18 cellular contexts compared by ENCODE assay signal in genomic region chr12:730550-730949, GRCh38. TPM values are rescaled to one million over a fixed set of nuclear protein-coding genes. Genes with fewer than 3 reads are reported as not detected.
DNase-seq lines count a peak whose midpoint lies in the region; ATAC-seq and TF ChIP-seq lines count a peak whose summit lies in the region.
"Had no signal": no experiment of that assay in that cellular context is flagged by ENCODE, and none has a peak within 500 bp of the region (broad histone marks: within the 10 kb centered on the region; RNA-seq: fewer than 3 reads in every experiment).

No MANE protein-coding gene starts in this region.

- H3K27ac ChIP-seq in HEK293 (ENCODE audit: extremely low read depth, low read depth, low read length) (no peak overlapping the region), dorsolateral prefrontal cortex (no peak overlapping the region)
- H3K27ac ChIP-seq: BLaER1 had no signal

- H3K4me3 Mint-ChIP-seq in activated naive CD8-positive, alpha-beta T cell = no peak overlapping the region
- no peak overlapping the region for H3K4me3 Mint-ChIP-seq in activated naive CD8-positive, alpha-beta T cell treated with anti-CD3 and anti-CD28 coated beads, Interleukin-2, amount 50 U/mL, for 24 hours
- H3K4me3 Mint-ChIP-seq in activated naive CD8-positive, alpha-beta T cell treated with anti-CD3 and anti-CD28 coated beads, Interleukin-2, amount 10 ng/mL, durations not matched to agents 7 days and 5 days = no peak overlapping the region
- H3K4me3 Mint-ChIP-seq in osteocyte (ENCODE audit: unreplicated experiment) = no peak overlapping the region

- H3K36me3 ChIP-seq in HEK293 (ENCODE audit: control insufficient read depth in 2 of 2, insufficient read depth in 1 of 2, low read length in 2 of 2) = no peaks in the 10 kb centered on the region
- H3K36me3 ChIP-seq: BLaER1 had no signal

- peak overlapping the region; percentile 74 for H3K27ac Mint-ChIP-seq in activated naive CD8-positive, alpha-beta T cell
- no peak overlapping the region for H3K27ac Mint-ChIP-seq in activated naive CD8-positive, alpha-beta T cell treated with anti-CD3 and anti-CD28 coated beads, Interleukin-2, amount 50 U/mL, for 24 hours
- peak overlapping the region; percentile 13 for H3K27ac Mint-ChIP-seq in activated naive CD8-positive, alpha-beta T cell treated with anti-CD3 and anti-CD28 coated beads, Interleukin-2, amount 10 ng/mL, durations not matched to agents 7 days and 5 days
- no peak overlapping the region for H3K27ac Mint-ChIP-seq in osteocyte (ENCODE audit: unreplicated experiment)

- intact Hi-C loops in dorsolateral prefrontal cortex (cut with DNase I) (no loop called here), lower leg skin (cut with DNase I; ENCODE audit: low total_unique reads) (no loop called here)

- no peaks in the 10 kb centered on the region for H3K9me3 ChIP-seq in HEK293 (ENCODE audit: control insufficient read depth, insufficient read depth, low read depth, low read length)

- CTCF ChIA-PET in HEK293 (lab: Yijun Ruan, JAX) = interaction anchor here (0.6 kb wide), 1 partner anchor 871 kb away, joined by 3 read pairs; no protein-coding TSS in a partner anchor

- 92 to 94% methylated on average over 9 of the region's 9 CpGs for WGBS in lower leg skin, 2 donors

- no peaks in the 10 kb centered on the region for H3K27me3 ChIP-seq in dorsolateral prefrontal cortex
- H3K27me3 ChIP-seq: BLaER1 had no signal

- no peak for DNase-seq in activated naive CD8-positive, alpha-beta T cell treated with anti-CD3 and anti-CD28 coated beads, Interleukin-2, amount 50 U/mL, for 24 hours
- no peak for DNase-seq in activated naive CD8-positive, alpha-beta T cell treated with anti-CD3 and anti-CD28 coated beads, Interleukin-2, amount 10 ng/mL, durations not matched to agents 7 days and 5 days
- DNase-seq in osteocyte (ENCODE audit: extremely low spot score, unreplicated experiment) (peak; percentile 46), dorsolateral prefrontal cortex (no peak), lower leg skin (ENCODE audit: low spot score in 2 of 2) (no peak)
- DNase-seq: EL, GF-D8, IMR-90, Karpas-422, NCI-H1417 treated with DMSO at 0.1 percent for 48 hours, NCI-H187, NCI-H2107, NCI-H446 treated with DMSO at 0.1 percent for 48 hours, NCI-H526 treated with DMSO at 0.1 percent for 48 hours had no signal

- TF ChIP-seq POLR2A in lower leg skin (IDR thresholded peaks at IDR 0.05) = no peak

- no peaks in the 10 kb centered on the region for H3K36me3 Mint-ChIP-seq in activated naive CD8-positive, alpha-beta T cell
- peaks cover 4% of the 10 kb centered on the region for H3K36me3 Mint-ChIP-seq in activated naive CD8-positive, alpha-beta T cell treated with anti-CD3 and anti-CD28 coated beads, Interleukin-2, amount 50 U/mL, for 24 hours (ENCODE audit: low read depth)
- peaks cover 26% of the 10 kb centered on the region for H3K36me3 Mint-ChIP-seq in activated naive CD8-positive, alpha-beta T cell treated with anti-CD3 and anti-CD28 coated beads, Interleukin-2, amount 10 ng/mL, durations not matched to agents 7 days and 5 days
- no peaks in the 10 kb centered on the region for H3K36me3 Mint-ChIP-seq in osteocyte (ENCODE audit: unreplicated experiment)

- POLR2A ChIA-PET in HEK293 (lab: Yijun Ruan, JAX) = no interaction called here
- POLR2A ChIA-PET in activated naive CD8-positive, alpha-beta T cell treated with anti-CD3 and anti-CD28 coated beads, Interleukin-2, amount 10 ng/mL, durations not matched to agents 7 days and 5 days (lab: Charles Lee) = interaction anchor here (0.9 to 4.4 kb wide), 2 partner anchors 11 to 21 kb away, joined by 3 to 71 read pairs; partner anchors contain the start of gene WNK1

- peaks cover 52% of the 10 kb centered on the region for H3K4me1 Mint-ChIP-seq in activated naive CD8-positive, alpha-beta T cell (ENCODE audit: low read depth)
- H3K4me1 Mint-ChIP-seq in activated naive CD8-positive, alpha-beta T cell treated with anti-CD3 and anti-CD28 coated beads, Interleukin-2, amount 50 U/mL, for 24 hours = peaks cover 38% of the 10 kb centered on the region
- peaks cover 34% of the 10 kb centered on the region for H3K4me1 Mint-ChIP-seq in activated naive CD8-positive, alpha-beta T cell treated with anti-CD3 and anti-CD28 coated beads, Interleukin-2, amount 10 ng/mL, durations not matched to agents 7 days and 5 days
- H3K4me1 Mint-ChIP-seq in osteocyte (ENCODE audit: unreplicated experiment) = no peaks in the 10 kb centered on the region

- H3K4me3 ChIP-seq in HEK293 (ENCODE audit: low read depth, low read length) (no peak overlapping the region), dorsolateral prefrontal cortex (no peak overlapping the region), lower leg skin (ENCODE audit: low read depth, poor library complexity, severe bottlenecking) (no peak overlapping the region)
- H3K4me3 ChIP-seq: BLaER1 had no signal

- no peaks in the 10 kb centered on the region for H3K27me3 Mint-ChIP-seq in activated naive CD8-positive, alpha-beta T cell
- no peaks in the 10 kb centered on the region for H3K27me3 Mint-ChIP-seq in activated naive CD8-positive, alpha-beta T cell treated with anti-CD3 and anti-CD28 coated beads, Interleukin-2, amount 50 U/mL, for 24 hours
- no peaks in the 10 kb centered on the region for H3K27me3 Mint-ChIP-seq in activated naive CD8-positive, alpha-beta T cell treated with anti-CD3 and anti-CD28 coated beads, Interleukin-2, amount 10 ng/mL, durations not matched to agents 7 days and 5 days
- H3K27me3 Mint-ChIP-seq in osteocyte (ENCODE audit: unreplicated experiment) = no peaks in the 10 kb centered on the region

- no peak for TF ChIP-seq CTCF in HEK293 (tag by site-specific recombination; IDR thresholded peaks at IDR 0.05)
- no peak for TF ChIP-seq CTCF in osteocyte (IDR thresholded peaks at IDR 0.05)
- no peak for TF ChIP-seq CTCF in dorsolateral prefrontal cortex (IDR thresholded peaks at IDR 0.05 in 54 of 56, conservative IDR thresholded peaks at IDR 0.05 in 2 of 56; ENCODE audit: low read depth in 1 of 56, partially characterized antibody in 56 of 56)
- no peak for TF ChIP-seq CTCF in lower leg skin (IDR thresholded peaks at IDR 0.05)

- peaks cover 5% of the 10 kb centered on the region for H3K9me3 Mint-ChIP-seq in activated naive CD8-positive, alpha-beta T cell (ENCODE audit: low read depth)
- H3K9me3 Mint-ChIP-seq in activated naive CD8-positive, alpha-beta T cell treated with anti-CD3 and anti-CD28 coated beads, Interleukin-2, amount 50 U/mL, for 24 hours = peaks cover 16% of the 10 kb centered on the region
- peaks cover 8% of the 10 kb centered on the region for H3K9me3 Mint-ChIP-seq in activated naive CD8-positive, alpha-beta T cell treated with anti-CD3 and anti-CD28 coated beads, Interleukin-2, amount 10 ng/mL, durations not matched to agents 7 days and 5 days
- peaks cover 6% of the 10 kb centered on the region for H3K9me3 Mint-ChIP-seq in osteocyte (ENCODE audit: unreplicated experiment)

- no peak for ATAC-seq in activated naive CD8-positive, alpha-beta T cell treated with anti-CD3 and anti-CD28 coated beads, Interleukin-2, amount 50 U/mL, for 24 hours
- no peak for ATAC-seq in activated naive CD8-positive, alpha-beta T cell treated with anti-CD3 and anti-CD28 coated beads, Interleukin-2, amount 10 ng/mL, durations not matched to agents 7 days and 5 days (ENCODE audit: low read depth)
- ATAC-seq: Right ventricle myocardium inferior had no signal

- H3K4me1 ChIP-seq in HEK293 (ENCODE audit: control insufficient read depth, insufficient read depth, low read length) = no peaks in the 10 kb centered on the region

TF ChIP-seq in HEK293, 187 proteins besides CTCF, POLR2A, EP300 and RAD21:
- TF ChIP-seq KLF17 (tag by site-specific recombination; IDR thresholded peaks at IDR 0.05) (no peak), SP2 (tag by site-specific recombination; IDR thresholded peaks at IDR 0.05) (no peak), ZNF341 (tag by site-specific recombination; IDR thresholded peaks at IDR 0.05; ENCODE audit: low read depth) (peak; percentile 48; the same call in 1 of the 2 replicates), TCF7L2 (IDR thresholded peaks at IDR 0.05; ENCODE audit: borderline replicate concordance, low read depth, low read length) (no peak), ZNF140 (tag by site-specific recombination; IDR thresholded peaks at IDR 0.05) (no peak), ZSCAN5A (tag by site-specific recombination; IDR thresholded peaks at IDR 0.05) (peak; percentile 67; the same call in 1 of the 2 replicates), KLF16 (tag by site-specific recombination; IDR thresholded peaks at IDR 0.05) (no peak)

RNA-seq across cellular contexts. Expression of gene WNK1, which starts 21.8 kb away (rescaled TPM):
- 100 to 1,000 TPM; 201 to 204 TPM for total RNA-seq in activated naive CD8-positive, alpha-beta T cell treated with anti-CD3 and anti-CD28 coated beads, Interleukin-2, amount 10 ng/mL, durations not matched to agents 7 days and 5 days
- total RNA-seq in osteocyte = 186 and 188 TPM in 2 replicates
- total RNA-seq in dorsolateral prefrontal cortex = 100 to 1,000 TPM; 266 to 597 (median 370) TPM
- total RNA-seq in lower leg skin = 100 to 1,000 TPM; 273 to 518 (median 346) TPM

Comparison
In these comparisons a context has a peak if more than half of its experiments do, and no peak if none do; other contexts are left out.
1. H3K27ac Mint-ChIP-seq: peak in activated naive CD8-positive, alpha-beta T cell (single experiment) and activated naive CD8-positive, alpha-beta T cell treated with anti-CD3 and anti-CD28 coated beads, Interleukin-2, amount 10 ng/mL, durations not matched to agents 7 days and 5 days (single experiment); none in activated naive CD8-positive, alpha-beta T cell treated with anti-CD3 and anti-CD28 coated beads, Interleukin-2, amount 50 U/mL, for 24 hours (single experiment) and osteocyte (single experiment).